ENCODE assay signal across 14 cellular contexts in the genomic region with DNA sequence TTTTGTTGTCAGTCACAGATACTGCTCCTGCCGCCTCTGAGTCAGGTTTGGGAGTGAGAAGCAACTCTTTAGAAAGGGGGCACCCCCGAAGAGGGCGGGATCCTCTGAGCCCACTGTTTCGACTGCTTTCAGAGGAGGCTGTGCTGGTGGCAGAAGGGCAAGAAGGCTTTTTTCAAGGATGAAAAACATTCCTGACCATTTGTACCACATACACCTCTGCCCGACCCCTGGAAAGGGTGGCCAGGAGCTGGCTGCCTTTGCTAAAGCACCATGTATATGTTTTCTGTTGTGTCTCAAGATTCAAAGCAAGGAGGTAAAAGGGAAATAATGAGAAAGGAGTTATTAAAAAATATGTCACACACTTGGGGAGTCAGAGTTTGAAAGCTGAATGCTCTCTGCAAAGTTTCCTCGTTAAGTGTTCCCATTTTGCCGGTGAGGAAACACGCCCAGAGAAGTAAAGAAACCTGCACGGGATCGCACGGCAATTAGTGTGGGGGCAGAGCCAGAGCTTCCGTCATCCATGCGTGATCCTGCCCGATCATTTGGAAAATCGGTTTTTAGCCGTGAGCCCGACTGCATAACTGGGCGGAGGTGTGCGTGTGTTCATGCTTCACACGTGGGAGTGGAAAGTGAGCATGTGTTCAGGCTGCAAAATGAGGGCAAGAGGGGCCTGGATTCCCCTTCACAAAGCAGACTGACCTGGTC.
DNase-seq lines count a peak whose midpoint lies in the region; FAIRE-seq and TF ChIP-seq lines count a peak whose summit lies in the region.
"Had no signal": no experiment of that assay in that cellular context is flagged by ENCODE, and none has a peak within 500 bp of the region (broad histone marks: within the 10 kb centered on the region; RNA-seq: fewer than 3 reads in every experiment).

No MANE protein-coding gene starts in this region.

- H4K8ac ChIP-seq in H1 (ENCODE audit: extremely low read depth, insufficient read depth, low read length) (no peak overlapping the region), mesendoderm (ENCODE audit: low read depth, low read length) (no peak overlapping the region)

- no peaks in the 10 kb centered on the region for H3K4me1 Mint-ChIP-seq in CD8-positive, alpha-beta memory T cell

- H3K9ac ChIP-seq in adipocyte (ENCODE audit: low read length) (peak overlapping the region; percentile 64), H1 (replicated peaks in 1 of 4; ENCODE audit: extremely low read depth in 1 of 4, low read depth in 3 of 4, low read length in 3 of 4) (no peak overlapping the region), mesendoderm (ENCODE audit: low read length) (no peak overlapping the region), smooth muscle cell (ENCODE audit: low read depth) (no peak overlapping the region)

- POLR2A ChIA-PET in H1 (lab: Charles Lee; ENCODE audit: partially characterized antibody) = no interaction called here
- POLR2A ChIA-PET in CD8-positive, alpha-beta memory T cell (lab: Charles Lee) = no interaction called here

- H2BK5ac ChIP-seq in H1 (ENCODE audit: low read depth, low read length) (no peak overlapping the region), mesendoderm (ENCODE audit: low read length) (no peak overlapping the region)

- H3K4ac ChIP-seq in H1 (replicated peaks; ENCODE audit: insufficient read length, low read depth, low read length) (no peak overlapping the region), mesendoderm (ENCODE audit: low read depth, low read length) (no peak overlapping the region)

- no peak overlapping the region for H2AK5ac ChIP-seq in H1 (ENCODE audit: low read depth, low read length)
- no peak overlapping the region for H2AK5ac ChIP-seq in mesendoderm (ENCODE audit: low read length)

- H2BK120ac ChIP-seq in H1 (replicated peaks; ENCODE audit: low read depth, low read length) = no peak overlapping the region
- H2BK120ac ChIP-seq in mesendoderm (ENCODE audit: low read depth, low read length) = no peak overlapping the region

- no peaks in the 10 kb centered on the region for H4K20me1 ChIP-seq in H1 (replicated peaks in 1 of 2; ENCODE audit: control insufficient read depth in 1 of 2, insufficient read depth in 2 of 2, low read length in 2 of 2)
- no peaks in the 10 kb centered on the region for H4K20me1 ChIP-seq in smooth muscle cell (ENCODE audit: low read depth)

- DNase-seq in adipocyte (ENCODE audit: low read depth) (no peak), H1 (ENCODE audit: low read depth in 1 of 2, low spot score in 2 of 2) (no peak), mesendoderm (no peak), smooth muscle cell (lab: John Stamatoyannopoulos, UW; ENCODE audit: unreplicated experiment) (no peak), tibial nerve (ENCODE audit: low spot score in 2 of 2) (no peak), GM19240 (ENCODE audit: insufficient read length, low spot score) (no peak)
- DNase-seq in CD8-positive, alpha-beta memory T cell = no peak
- DNase-seq: Caco-2, Kasumi-1, NCI-H1930, NCI-H446, RPMI8226 had no signal

- TF ChIP-seq POLR2A in H1 (IDR thresholded peaks at IDR 0.05; ENCODE audit: control extremely low read depth in 1 of 2, low read depth in 2 of 2, low read length in 2 of 2) = no peak
- TF ChIP-seq POLR2A in tibial nerve (IDR thresholded peaks at IDR 0.05) = no peak

- H3K27ac ChIP-seq in H1 (ENCODE audit: low read depth, low read length) (no peak overlapping the region), mesendoderm (ENCODE audit: low read depth, low read length) (no peak overlapping the region), smooth muscle cell (ENCODE audit: low read depth) (peak overlapping the region; percentile 28), tibial nerve (no peak overlapping the region)
- no peak overlapping the region for H3K27ac ChIP-seq in CD8-positive, alpha-beta memory T cell (ENCODE audit: low read depth, low read length)
- H3K27ac ChIP-seq: C4-2B had no signal

- no peaks in the 10 kb centered on the region for H3K36me3 Mint-ChIP-seq in CD8-positive, alpha-beta memory T cell

- H2BK12ac ChIP-seq in H1 (ENCODE audit: low read depth, low read length) = no peak overlapping the region; the same call in 1 of the 2 replicates

- H2AFZ ChIP-seq in H1 (ENCODE audit: low read length) (peak overlapping the region; percentile 9; the same call in 1 of the 2 replicates), smooth muscle cell (ENCODE audit: low read depth) (no peak overlapping the region)

- H3K27me3 Mint-ChIP-seq in CD8-positive, alpha-beta memory T cell = no peaks in the 10 kb centered on the region

- H2BK15ac ChIP-seq in H1 (ENCODE audit: low read length) (0 out of 2 replicates have a peak overlapping the region, but pooled peaks have one; percentile 3), mesendoderm (replicated peaks; ENCODE audit: low read depth) (no peak overlapping the region)

- peaks cover 5% of the 10 kb centered on the region for H3K36me3 ChIP-seq in adipocyte (ENCODE audit: control insufficient read depth, insufficient read depth, low read length, severe bottlenecking)
- H3K36me3 ChIP-seq in H1 (ENCODE audit: control insufficient read depth in 2 of 4, insufficient read depth in 4 of 4, low read length in 3 of 4) = no peaks in the 10 kb centered on the region
- no peaks in the 10 kb centered on the region for H3K36me3 ChIP-seq in mesendoderm (ENCODE audit: control insufficient read depth, insufficient read depth, low read length)
- no peaks in the 10 kb centered on the region for H3K36me3 ChIP-seq in smooth muscle cell (ENCODE audit: low read depth)
- no peaks in the 10 kb centered on the region for H3K36me3 ChIP-seq in CD8-positive, alpha-beta memory T cell (ENCODE audit: insufficient read depth, low read length)
- H3K36me3 ChIP-seq in tibial nerve = no peaks in the 10 kb centered on the region

- no peak overlapping the region for H4K91ac ChIP-seq in H1 (replicated peaks; ENCODE audit: insufficient read length, low read length)

- no peak overlapping the region for H3K56ac ChIP-seq in H1 (replicated peaks; ENCODE audit: insufficient read length, low read depth, low read length)
- H3K56ac ChIP-seq in mesendoderm (ENCODE audit: low read length) = no peak overlapping the region

- no peaks in the 10 kb centered on the region; the same call in 1 of the 2 replicates for H3K23me2 ChIP-seq in H1 (ENCODE audit: low read depth, low read length)

- H4K5ac ChIP-seq in H1 (ENCODE audit: insufficient read length, low read depth, low read length) (no peak overlapping the region), mesendoderm (ENCODE audit: low read length) (no peak overlapping the region)

- H3K23ac ChIP-seq in H1 (ENCODE audit: insufficient read length) = no peak overlapping the region
- H3K23ac ChIP-seq in mesendoderm (ENCODE audit: low read length) = peak overlapping the region; percentile 15

- WGBS in H1 (ENCODE audit: extremely low coverage in 1 of 2, insufficient coverage in 1 of 2, insufficient read length in 1 of 2, insufficient replicate concordance in 2 of 2, low coverage in 1 of 2, low lambda C conversion rate in 2 of 2, missing lambda C conversion rate in 1 of 2), 2 experiments = 91% methylated on average over 20 of the region's 20 CpGs; no CpG with 5 or more reads in 1 of the 2 experiments
- no CpG with 5 or more reads among the region's 20 CpGs for WGBS in mesendoderm (ENCODE audit: extremely low coverage, insufficient coverage, low lambda C conversion rate)
- whole genome bisulfite sequencing in smooth muscle cell (ENCODE audit: low lambda C conversion rate) = 94% methylated on average over 20 of the region's 20 CpGs
- 66 to 73% methylated on average over 20 of the region's 20 CpGs for WGBS in tibial nerve, 2 donors

- H3K4me1 ChIP-seq in adipocyte (ENCODE audit: control insufficient read depth, insufficient read depth, low read length) (peaks cover 52% of the 10 kb centered on the region), H1 (replicated peaks in 1 of 4; ENCODE audit: control insufficient read depth in 3 of 4, insufficient read depth in 4 of 4, low read length in 3 of 4) (peaks cover 0 to 5% (median 0%) of the 10 kb centered on the region in 4 experiments; a peak in 3 of 7 replicates), mesendoderm (ENCODE audit: control insufficient read depth, low read depth, low read length) (no peaks in the 10 kb centered on the region), smooth muscle cell (ENCODE audit: low read depth) (peaks cover 27% of the 10 kb centered on the region), tibial nerve (peaks cover 0 to 9% (median 0%) of the 10 kb centered on the region in 4 donors)
- H3K4me1 ChIP-seq in CD8-positive, alpha-beta memory T cell (ENCODE audit: insufficient read depth, low read length) = no peaks in the 10 kb centered on the region
- H3K4me1 ChIP-seq: Caco-2 had no signal

- H3K4me3 ChIP-seq in adipocyte (ENCODE audit: low read length) (no peak overlapping the region), H1 (ENCODE audit: extremely low read depth in 1 of 4, insufficient read depth in 2 of 4, low read depth in 3 of 4, low read length in 4 of 4) (no peak overlapping the region), mesendoderm (ENCODE audit: low read length) (no peak overlapping the region), smooth muscle cell (no peak overlapping the region), tibial nerve (no peak overlapping the region)
- no peak overlapping the region for H3K4me3 ChIP-seq in CD8-positive, alpha-beta memory T cell (ENCODE audit: low read length)

- no peaks in the 10 kb centered on the region for H3K79me1 ChIP-seq in H1 (ENCODE audit: low read depth, low read length)
- H3K79me1 ChIP-seq in mesendoderm (ENCODE audit: low read length) = no peaks in the 10 kb centered on the region

- no peak overlapping the region for H3K4me3 Mint-ChIP-seq in CD8-positive, alpha-beta memory T cell

- H3K18ac ChIP-seq in H1 (ENCODE audit: extremely low read depth, low read length) (no peak overlapping the region), mesendoderm (ENCODE audit: low read length) (no peak overlapping the region)

- FAIRE-seq in H1 (lab: Jason Lieb, UNC) = no peak
- FAIRE-seq: H54 had no signal

- H2BK20ac ChIP-seq in H1 (ENCODE audit: low read length) = no peak overlapping the region

- H3K14ac ChIP-seq in H1 (ENCODE audit: insufficient read length) = no peak overlapping the region

- H3K4me2 ChIP-seq in H1 (ENCODE audit: insufficient read depth in 1 of 2, low read depth in 2 of 2, low read length in 2 of 2) (no peak overlapping the region), mesendoderm (ENCODE audit: low read length) (no peak overlapping the region), smooth muscle cell (no peak overlapping the region)

- TF ChIP-seq RAD21 in H1 (IDR thresholded peaks at IDR 0.05 in 1 of 2, conservative IDR thresholded peaks at IDR 0.05 in 1 of 2; ENCODE audit: low read depth in 2 of 2, low read length in 2 of 2) = no peak

- CTCF ChIA-PET in H1 (lab: Charles Lee; ENCODE audit: partially characterized antibody) = interaction anchor here (1.2 to 1.5 kb wide), 2 partner anchors 71 to 89 kb away, joined by 3 to 5 read pairs; no protein-coding TSS in a partner anchor
- CTCF ChIA-PET in CD8-positive, alpha-beta memory T cell (lab: Charles Lee) = no interaction called here

- no peak overlapping the region for H3K27ac Mint-ChIP-seq in CD8-positive, alpha-beta memory T cell

- no peaks in the 10 kb centered on the region for H3K9me3 ChIP-seq in adipocyte (ENCODE audit: control insufficient read depth, low read length)
- H3K9me3 ChIP-seq in H1 (ENCODE audit: insufficient read depth in 2 of 2, low read depth in 1 of 2, low read length in 1 of 2) = no peaks in the 10 kb centered on the region
- H3K9me3 ChIP-seq in smooth muscle cell (replicated peaks; ENCODE audit: low read depth) = no peaks in the 10 kb centered on the region
- H3K9me3 ChIP-seq in CD8-positive, alpha-beta memory T cell (ENCODE audit: low read length) = no peaks in the 10 kb centered on the region
- H3K9me3 ChIP-seq in tibial nerve = no peaks in the 10 kb centered on the region
- H3K9me3 ChIP-seq: Caco-2 had no signal

- H3K27me3 ChIP-seq in adipocyte (replicated peaks; ENCODE audit: control insufficient read depth, insufficient read depth, low read length) = no peaks in the 10 kb centered on the region
- no peaks in the 10 kb centered on the region for H3K27me3 ChIP-seq in H1 (replicated peaks in 1 of 4; ENCODE audit: control insufficient read depth in 3 of 4, extremely low read depth in 1 of 4, insufficient read depth in 3 of 4, low read length in 3 of 4)
- H3K27me3 ChIP-seq in mesendoderm (ENCODE audit: insufficient read depth, low read length, poor library complexity) = no peaks in the 10 kb centered on the region
- no peaks in the 10 kb centered on the region for H3K27me3 ChIP-seq in smooth muscle cell (ENCODE audit: low read depth)
- no peaks in the 10 kb centered on the region for H3K27me3 ChIP-seq in CD8-positive, alpha-beta memory T cell (ENCODE audit: insufficient read depth, low read length, poor library complexity, severe bottlenecking)
- no peaks in the 10 kb centered on the region for H3K27me3 ChIP-seq in tibial nerve

- no peak for TF ChIP-seq EP300 in H1 (IDR thresholded peaks at IDR 0.05; ENCODE audit: borderline replicate concordance in 1 of 2, low read depth in 2 of 2, low read length in 2 of 2)
- TF ChIP-seq EP300 in tibial nerve (IDR thresholded peaks at IDR 0.05) = no peak

- no peaks in the 10 kb centered on the region for H3F3A ChIP-seq in smooth muscle cell (ENCODE audit: low read depth)

- peaks cover 0 to 2% (median 0%) of the 10 kb centered on the region in 5 donors for H3K9me3 Mint-ChIP-seq in CD8-positive, alpha-beta memory T cell

- H3K79me2 ChIP-seq in H1 (ENCODE audit: control insufficient read depth in 1 of 2, insufficient read depth in 2 of 2, low read length in 2 of 2) (no peaks in the 10 kb centered on the region), mesendoderm (ENCODE audit: control insufficient read depth, insufficient read depth, low read length) (no peaks in the 10 kb centered on the region), smooth muscle cell (ENCODE audit: low read depth) (peaks cover 24% of the 10 kb centered on the region)

- no peak for TF ChIP-seq CTCF in H1 (IDR thresholded peaks at IDR 0.05; ENCODE audit: control extremely low read depth in 1 of 3, insufficient read depth in 1 of 3, low read depth in 1 of 3, low read length in 3 of 3)
- TF ChIP-seq CTCF in smooth muscle cell (IDR thresholded peaks at IDR 0.05; ENCODE audit: borderline replicate concordance, insufficient read depth, poor library complexity, severe bottlenecking) = no peak
- TF ChIP-seq CTCF in tibial nerve (IDR thresholded peaks at IDR 0.05) = no peak
